In genomic region chr4:108592674-108592986, GRCh38 we compare ENCODE assay signal across 23 cellular contexts. TPM values are rescaled to one million over a fixed set of nuclear protein-coding genes. Genes with fewer than 3 reads are reported as not detected.
DNase-seq lines count a peak whose midpoint lies in the region; ATAC-seq, FAIRE-seq and TF ChIP-seq lines count a peak whose summit lies in the region.
"Had no signal": no experiment of that assay in that cellular context is flagged by ENCODE, and none has a peak within 500 bp of the region (broad histone marks: within the 10 kb centered on the region; RNA-seq: fewer than 3 reads in every experiment).

No MANE protein-coding gene starts in this region.

- no peak overlapping the region for H3K27ac ChIP-seq in breast epithelium
- no peak overlapping the region for H3K27ac ChIP-seq in suprapubic skin
- H3K27ac ChIP-seq: coronary artery, HL-60, thyroid gland had no signal

- H3K9me3 Mint-ChIP-seq in MCF 10A (ENCODE audit: unreplicated experiment) = peaks cover 21% of the 10 kb centered on the region
- H3K9me3 Mint-ChIP-seq: activated B cell treated with CpG ODN at 0.5 μM for 24 hours; activated naive CD4-positive, alpha-beta T cell treated with anti-CD3 and anti-CD28 coated beads, Interleukin-2, amount 10 ng/mL, durations not matched to agents 7 days and 5 days; activated T-cell treated with anti-CD3 and anti-CD28 coated beads, Interleukin-2, amount 50 U/mL, for 4 hours; CD4-positive, alpha-beta T cell; stimulated activated memory B cell treated with anti-CD40 and anti-IgM and Interleukin-4, amounts not matched to agents 10 μg/mL and 1 μg/mL and 100 μg/mL, for 72 hours; T-helper 1 cell treated with Interleukin-12 subunit alpha and Interleukin-12 subunit beta and Interleukin-4 antibody, amounts not matched to agents 30 μg/mL and 1 μg/mL, for 36 hours had no signal

- CTCF ChIA-PET in MCF 10A (lab: Yijun Ruan, JAX) = interaction anchor here (0.6 to 1.3 kb wide), 4 partner anchors 27 to 574 kb away, joined by 3 to 7 read pairs (median 4); no protein-coding TSS in a partner anchor

- H3K9me3 ChIP-seq in breast epithelium (no peaks in the 10 kb centered on the region), mucosa of descending colon (no peaks in the 10 kb centered on the region), suprapubic skin (no peaks in the 10 kb centered on the region)
- H3K9me3 ChIP-seq: thyroid gland had no signal

- peak overlapping the region; percentile 93 for H3K27ac Mint-ChIP-seq in MCF 10A (ENCODE audit: low read depth, unreplicated experiment)
- H3K27ac Mint-ChIP-seq: activated B cell treated with CpG ODN at 0.5 μM for 24 hours; activated CD8-positive, alpha-beta T cell treated with anti-CD3 and anti-CD28 coated beads for 36 hours; CD4-positive, alpha-beta T cell; stimulated activated memory B cell treated with anti-CD40 and anti-IgM and Interleukin-4, amounts not matched to agents 10 μg/mL and 1 μg/mL and 100 μg/mL, for 72 hours; T-helper 1 cell treated with Interleukin-12 subunit alpha and Interleukin-12 subunit beta and Interleukin-4 antibody, amounts not matched to agents 30 μg/mL and 1 μg/mL, for 36 hours had no signal

- POLR2A ChIA-PET in MCF 10A (lab: Yijun Ruan, JAX) = interaction anchor here (0.6 to 1.0 kb wide), 4 partner anchors 10 to 536 kb away, joined by 3 to 5 read pairs (median 4); no protein-coding TSS in a partner anchor

- no peaks in the 10 kb centered on the region for H3K36me3 ChIP-seq in breast epithelium
- H3K36me3 ChIP-seq in mucosa of descending colon (ENCODE audit: low read depth) = no peaks in the 10 kb centered on the region
- peaks cover 7% of the 10 kb centered on the region for H3K36me3 ChIP-seq in suprapubic skin
- H3K36me3 ChIP-seq: thyroid gland had no signal

- no peak overlapping the region for H3K4me3 Mint-ChIP-seq in MCF 10A (ENCODE audit: unreplicated experiment)
- H3K4me3 Mint-ChIP-seq: activated B cell treated with CpG ODN at 0.5 μM for 24 hours; activated CD8-positive, alpha-beta T cell treated with anti-CD3 and anti-CD28 coated beads for 36 hours; activated naive CD4-positive, alpha-beta T cell treated with anti-CD3 and anti-CD28 coated beads, Interleukin-2, amount 10 ng/mL, durations not matched to agents 7 days and 5 days; activated T-cell treated with anti-CD3 and anti-CD28 coated beads, Interleukin-2, amount 50 U/mL, for 4 hours; CD4-positive, alpha-beta T cell; stimulated activated memory B cell treated with anti-CD40 and anti-IgM and Interleukin-4, amounts not matched to agents 10 μg/mL and 1 μg/mL and 100 μg/mL, for 72 hours; T-helper 1 cell treated with Interleukin-12 subunit alpha and Interleukin-12 subunit beta and Interleukin-4 antibody, amounts not matched to agents 30 μg/mL and 1 μg/mL, for 36 hours had no signal

- no peak for TF ChIP-seq EP300 in suprapubic skin (IDR thresholded peaks at IDR 0.05)

- H3K4me1 Mint-ChIP-seq in MCF 10A (ENCODE audit: insufficient read depth, unreplicated experiment) = peaks cover 30% of the 10 kb centered on the region
- H3K4me1 Mint-ChIP-seq: activated B cell treated with CpG ODN at 0.5 μM for 24 hours; activated naive CD4-positive, alpha-beta T cell treated with anti-CD3 and anti-CD28 coated beads, Interleukin-2, amount 10 ng/mL, durations not matched to agents 7 days and 5 days; stimulated activated memory B cell treated with anti-CD40 and anti-IgM and Interleukin-4, amounts not matched to agents 10 μg/mL and 1 μg/mL and 100 μg/mL, for 72 hours had no signal

- H3K36me3 Mint-ChIP-seq in MCF 10A (ENCODE audit: insufficient read depth, unreplicated experiment) = no peaks in the 10 kb centered on the region

- H3K4me3 ChIP-seq in breast epithelium = no peak overlapping the region
- H3K4me3 ChIP-seq in mucosa of descending colon = no peak overlapping the region
- no peak overlapping the region for H3K4me3 ChIP-seq in suprapubic skin
- H3K4me3 ChIP-seq: coronary artery, K562, thyroid gland had no signal

- H3K27me3 ChIP-seq in breast epithelium = no peaks in the 10 kb centered on the region
- H3K27me3 ChIP-seq in suprapubic skin = no peaks in the 10 kb centered on the region
- H3K27me3 ChIP-seq: thyroid gland had no signal

- BruUV-seq in MCF 10A (replicated peaks; lab: Mats Ljungman, UMichigan) = TSS peak; percentile 98

- no peak for DNase-seq in MCF 10A (ENCODE audit: unreplicated experiment)
- no peak for DNase-seq in breast epithelium (ENCODE audit: low spot score in 2 of 2)
- DNase-seq in NCI-H748 (lab: John Stamatoyannopoulos, UW; ENCODE audit: unreplicated experiment) = peak; percentile 55
- no peak for DNase-seq in left lobe of liver (ENCODE audit: low spot score)
- no peak for DNase-seq in HTR-8/SVneo (ENCODE audit: insufficient read length, low spot score)
- DNase-seq in mucosa of descending colon = no peak
- DNase-seq in suprapubic skin (ENCODE audit: low spot score in 2 of 2) = no peak
- DNase-seq: activated B cell treated with CpG ODN at 0.5 μM for 24 hours; activated CD8-positive, alpha-beta T cell treated with anti-CD3 and anti-CD28 coated beads for 36 hours; activated naive CD4-positive, alpha-beta T cell treated with anti-CD3 and anti-CD28 coated beads, Interleukin-2, amount 10 ng/mL, durations not matched to agents 7 days and 5 days; activated T-cell treated with anti-CD3 and anti-CD28 coated beads, Interleukin-2, amount 50 U/mL, for 4 hours; CD4-positive, alpha-beta T cell; hypothalamus; NCI-H446 treated with DMSO at 0.1 percent for 48 hours; retina; SHP77 treated with DMSO at 0.1 percent for 48 hours; thyroid gland had no signal

- FAIRE-seq in HTR-8/SVneo (lab: Jason Lieb, UNC) = no peak
- FAIRE-seq: K562 had no signal

- ATAC-seq in left lobe of liver (peak; percentile 76), GM19463 (IDR thresholded peaks at IDR 0.05; ENCODE audit: unreplicated experiment) (no peak), mucosa of descending colon (no peak)
- ATAC-seq: activated CD8-positive, alpha-beta T cell treated with anti-CD3 and anti-CD28 coated beads for 36 hours; activated T-cell treated with anti-CD3 and anti-CD28 coated beads, Interleukin-2, amount 50 U/mL, for 4 hours; K562; stimulated activated memory B cell treated with anti-CD40 and anti-IgM and Interleukin-4, amounts not matched to agents 10 μg/mL and 1 μg/mL and 100 μg/mL, for 72 hours had no signal

- intact Hi-C loops in MCF 10A (cut with micrococcal nuclease) = no loop called here
- intact Hi-C loops in breast epithelium (cut with DNase I; ENCODE audit: low total_unique reads) = no loop called here
- intact Hi-C loops in mucosa of descending colon (cut with DNase I, micrococcal nuclease) = no loop called here

- no peak for TF ChIP-seq POLR2A in breast epithelium (IDR thresholded peaks at IDR 0.05)
- no peak for TF ChIP-seq POLR2A in suprapubic skin (IDR thresholded peaks at IDR 0.05)

- no peaks in the 10 kb centered on the region for H3K27me3 Mint-ChIP-seq in MCF 10A (ENCODE audit: insufficient read depth, unreplicated experiment)
- H3K27me3 Mint-ChIP-seq: activated B cell treated with CpG ODN at 0.5 μM for 24 hours; activated CD8-positive, alpha-beta T cell treated with anti-CD3 and anti-CD28 coated beads for 36 hours; CD4-positive, alpha-beta T cell; stimulated activated memory B cell treated with anti-CD40 and anti-IgM and Interleukin-4, amounts not matched to agents 10 μg/mL and 1 μg/mL and 100 μg/mL, for 72 hours had no signal

- no peak for TF ChIP-seq CTCF in MCF 10A (IDR thresholded peaks at IDR 0.05; ENCODE audit: unreplicated experiment)
- TF ChIP-seq CTCF in breast epithelium (IDR thresholded peaks at IDR 0.05) = no peak
- TF ChIP-seq CTCF in mucosa of descending colon (IDR thresholded peaks at IDR 0.05) = no peak
- TF ChIP-seq CTCF in suprapubic skin (IDR thresholded peaks at IDR 0.05) = no peak

- H3K4me1 ChIP-seq in breast epithelium (no peaks in the 10 kb centered on the region), mucosa of descending colon (ENCODE audit: low read depth) (no peaks in the 10 kb centered on the region), suprapubic skin (no peaks in the 10 kb centered on the region)
- H3K4me1 ChIP-seq: thyroid gland had no signal

- WGBS in suprapubic skin = 83% methylated on average over 2 of the region's 2 CpGs

RNA-seq across cellular contexts. Expression of gene RPL34, which starts 27.7 kb away (rescaled TPM):
- total RNA-seq in MCF 10A (2022) (1,508 and 1,646 TPM in 2 replicates), breast epithelium (1,000 to 10,000 TPM in 2 of 3 donors, 100 to 1,000 TPM in 1; 907 to 1,723 (median 1,620) TPM), left lobe of liver (334 TPM), mucosa of descending colon (100 to 1,000 TPM; 835 to 932 (median 883) TPM), suprapubic skin (1,000 to 10,000 TPM in 2 of 4 donors, 100 to 1,000 TPM in 2; 704 to 1,066 (median 979) TPM)

RNA-seq across cellular contexts. Expression of gene OSTC, which starts 57.8 kb away (rescaled TPM):
- 175 and 214 TPM in 2 replicates for total RNA-seq in MCF 10A (2022)
- 10 to 100 TPM; 53.4 to 84.6 (median 63.1) TPM for total RNA-seq in breast epithelium
- total RNA-seq in left lobe of liver = 72.8 TPM
- total RNA-seq in mucosa of descending colon = 10 to 100 TPM; 48.7 to 75.0 (median 51.5) TPM
- 10 to 100 TPM; 23.7 to 60.2 (median 39.4) TPM for total RNA-seq in suprapubic skin
